ENCODE assay signal across 15 cellular contexts in genomic region chr11:11152877-11153276, GRCh38.
DNase-seq lines count a peak whose midpoint lies in the region; TF ChIP-seq lines count a peak whose summit lies in the region.
"Had no signal": no experiment of that assay in that cellular context is flagged by ENCODE, and none has a peak within 500 bp of the region (broad histone marks: within the 10 kb centered on the region; RNA-seq: fewer than 3 reads in every experiment).

No MANE protein-coding gene starts in this region.

- DNase-seq in activated CD4-positive, alpha-beta T cell treated with anti-CD3 and anti-CD28 coated beads, Interleukin-2, amount 10 ng/mL, durations not matched to agents 24 days and 14 days = peak; percentile 51
- no peak for DNase-seq in activated CD4-positive, alpha-beta T cell treated with anti-CD3 and anti-CD28 coated beads, Interleukin-2, amount 10 ng/mL, durations not matched to agents 7 days and 5 days
- DNase-seq in esophagus muscularis mucosa (ENCODE audit: extremely low spot score) = peak; percentile 88
- no peak for DNase-seq in neural progenitor cell (ENCODE audit: low spot score)
- no peak for DNase-seq in DMS 273 treated with DMSO at 0.1 percent for 48 hours (lab: John Stamatoyannopoulos, UW)
- no peak for DNase-seq in GF-D8 (lab: John Stamatoyannopoulos, UW)
- no peak for DNase-seq in substantia nigra (lab: John Stamatoyannopoulos, UW)
- DNase-seq: 8988T, AML-193, DMS153, DMS79 treated with DMSO at 0.1 percent for 48 hours, EL, GOT3, H9 had no signal

- H3F3A ChIP-seq in neural progenitor cell (ENCODE audit: low read depth) = no peaks in the 10 kb centered on the region

- H4K20me1 ChIP-seq in neural progenitor cell (ENCODE audit: low read depth) = no peaks in the 10 kb centered on the region
- H4K20me1 ChIP-seq: BLaER1 had no signal

- H3K9me3 ChIP-seq in esophagus muscularis mucosa (no peaks in the 10 kb centered on the region), neural progenitor cell (ENCODE audit: low read depth) (no peaks in the 10 kb centered on the region)
- H3K9me3 ChIP-seq: BLaER1 had no signal

- TF ChIP-seq CTCF in esophagus muscularis mucosa (IDR thresholded peaks at IDR 0.05) = no peak
- TF ChIP-seq CTCF in neural progenitor cell (IDR thresholded peaks at IDR 0.05) = no peak

- H3K36me3 ChIP-seq in esophagus muscularis mucosa (no peaks in the 10 kb centered on the region), neural progenitor cell (no peaks in the 10 kb centered on the region)
- H3K36me3 ChIP-seq: BLaER1 had no signal

- H3K36me3 Mint-ChIP-seq in activated CD4-positive, alpha-beta T cell treated with anti-CD3 and anti-CD28 coated beads, Interleukin-2, amount 10 ng/mL, durations not matched to agents 24 days and 14 days (ENCODE audit: low read depth) = peaks cover 4% of the 10 kb centered on the region
- H3K36me3 Mint-ChIP-seq in activated CD4-positive, alpha-beta T cell treated with anti-CD3 and anti-CD28 coated beads, Interleukin-2, amount 10 ng/mL, durations not matched to agents 7 days and 5 days (ENCODE audit: low read depth) = peaks cover 21% of the 10 kb centered on the region
- H3K36me3 Mint-ChIP-seq in neural progenitor cell = no peaks in the 10 kb centered on the region

- H3K9ac ChIP-seq in neural progenitor cell = no peak overlapping the region
- H3K9ac ChIP-seq: BLaER1 had no signal

- H3K4me3 Mint-ChIP-seq in activated CD4-positive, alpha-beta T cell treated with anti-CD3 and anti-CD28 coated beads, Interleukin-2, amount 10 ng/mL, durations not matched to agents 24 days and 14 days = no peak overlapping the region
- no peak overlapping the region for H3K4me3 Mint-ChIP-seq in activated CD4-positive, alpha-beta T cell treated with anti-CD3 and anti-CD28 coated beads, Interleukin-2, amount 10 ng/mL, durations not matched to agents 7 days and 5 days
- no peak overlapping the region for H3K4me3 Mint-ChIP-seq in neural progenitor cell
- H3K4me3 Mint-ChIP-seq: H9 had no signal

- no peak overlapping the region for H3K27ac Mint-ChIP-seq in activated CD4-positive, alpha-beta T cell treated with anti-CD3 and anti-CD28 coated beads, Interleukin-2, amount 10 ng/mL, durations not matched to agents 24 days and 14 days
- H3K27ac Mint-ChIP-seq in activated CD4-positive, alpha-beta T cell treated with anti-CD3 and anti-CD28 coated beads, Interleukin-2, amount 10 ng/mL, durations not matched to agents 7 days and 5 days = no peak overlapping the region
- H3K27ac Mint-ChIP-seq in neural progenitor cell = peak overlapping the region; percentile 13

- H3K79me2 ChIP-seq in neural progenitor cell (ENCODE audit: low read depth) = no peaks in the 10 kb centered on the region

- H3K27me3 Mint-ChIP-seq in activated CD4-positive, alpha-beta T cell treated with anti-CD3 and anti-CD28 coated beads, Interleukin-2, amount 10 ng/mL, durations not matched to agents 24 days and 14 days = peaks cover 2% of the 10 kb centered on the region
- H3K27me3 Mint-ChIP-seq in activated CD4-positive, alpha-beta T cell treated with anti-CD3 and anti-CD28 coated beads, Interleukin-2, amount 10 ng/mL, durations not matched to agents 7 days and 5 days = no peaks in the 10 kb centered on the region
- peaks cover 8% of the 10 kb centered on the region for H3K27me3 Mint-ChIP-seq in neural progenitor cell (ENCODE audit: insufficient read depth, low read depth)

- TF ChIP-seq POLR2A in esophagus muscularis mucosa (IDR thresholded peaks at IDR 0.05; ENCODE audit: low read depth) = no peak

- CTCF ChIA-PET in activated CD4-positive, alpha-beta T cell treated with anti-CD3 and anti-CD28 coated beads, Interleukin-2, amount 10 ng/mL, durations not matched to agents 7 days and 5 days (lab: Charles Lee) = no interaction called here

- H3K27ac ChIP-seq in esophagus muscularis mucosa (replicated peaks in 1 of 4) = no peak overlapping the region
- no peak overlapping the region for H3K27ac ChIP-seq in neural progenitor cell
- H3K27ac ChIP-seq in substantia nigra (ENCODE audit: low read depth, low read length, poor library complexity, severe bottlenecking) = no peak overlapping the region
- H3K27ac ChIP-seq: BLaER1 had no signal

- intact Hi-C loops in activated CD4-positive, alpha-beta T cell treated with anti-CD3 and anti-CD28 coated beads, Interleukin-2, amount 10 ng/mL, durations not matched to agents 24 days and 14 days (cut with micrococcal nuclease) = loop anchor here (10.0 kb wide), 1 partner anchor 218 kb away; no protein-coding TSS in a partner anchor
- intact Hi-C loops in esophagus muscularis mucosa (cut with DNase I) = no loop called here

- no peak overlapping the region for H2AFZ ChIP-seq in neural progenitor cell (replicated peaks)

- 97% methylated on average over 4 of the region's 4 CpGs for WGBS in esophagus muscularis mucosa

- POLR2A ChIA-PET in activated CD4-positive, alpha-beta T cell treated with anti-CD3 and anti-CD28 coated beads, Interleukin-2, amount 10 ng/mL, durations not matched to agents 7 days and 5 days (lab: Charles Lee) = no interaction called here

- H3K27me3 ChIP-seq in esophagus muscularis mucosa (no peaks in the 10 kb centered on the region), neural progenitor cell (no peaks in the 10 kb centered on the region)
- H3K27me3 ChIP-seq: BLaER1 had no signal

- no peak for TF ChIP-seq EP300 in esophagus muscularis mucosa (IDR thresholded peaks at IDR 0.05)

- no peak overlapping the region for H3K4me2 ChIP-seq in neural progenitor cell
- H3K4me2 ChIP-seq: BLaER1 had no signal

- H3K4me1 ChIP-seq in esophagus muscularis mucosa (peaks cover 9 to 24% (median 20%) of the 10 kb centered on the region in 4 donors), neural progenitor cell (no peaks in the 10 kb centered on the region)

- H3K4me3 ChIP-seq in esophagus muscularis mucosa (no peak overlapping the region), neural progenitor cell (no peak overlapping the region)
- H3K4me3 ChIP-seq: BLaER1 had no signal

- H3K4me1 Mint-ChIP-seq in activated CD4-positive, alpha-beta T cell treated with anti-CD3 and anti-CD28 coated beads, Interleukin-2, amount 10 ng/mL, durations not matched to agents 24 days and 14 days = peaks cover 36% of the 10 kb centered on the region
- peaks cover 62% of the 10 kb centered on the region for H3K4me1 Mint-ChIP-seq in activated CD4-positive, alpha-beta T cell treated with anti-CD3 and anti-CD28 coated beads, Interleukin-2, amount 10 ng/mL, durations not matched to agents 7 days and 5 days
- H3K4me1 Mint-ChIP-seq in neural progenitor cell = peaks cover 16% of the 10 kb centered on the region

- H3K9me3 Mint-ChIP-seq in activated CD4-positive, alpha-beta T cell treated with anti-CD3 and anti-CD28 coated beads, Interleukin-2, amount 10 ng/mL, durations not matched to agents 24 days and 14 days = no peaks in the 10 kb centered on the region
- H3K9me3 Mint-ChIP-seq in activated CD4-positive, alpha-beta T cell treated with anti-CD3 and anti-CD28 coated beads, Interleukin-2, amount 10 ng/mL, durations not matched to agents 7 days and 5 days = no peaks in the 10 kb centered on the region
- H3K9me3 Mint-ChIP-seq in neural progenitor cell = no peaks in the 10 kb centered on the region
- H3K9me3 Mint-ChIP-seq: H9 had no signal

Comparison
In these comparisons a context has a peak if more than half of its experiments do, and no peak if none do; other contexts are left out.
1. DNase-seq: peak in activated CD4-positive, alpha-beta T cell treated with anti-CD3 and anti-CD28 coated beads, Interleukin-2, amount 10 ng/mL, durations not matched to agents 24 days and 14 days (single experiment) and esophagus muscularis mucosa (single experiment); none in activated CD4-positive, alpha-beta T cell treated with anti-CD3 and anti-CD28 coated beads, Interleukin-2, amount 10 ng/mL, durations not matched to agents 7 days and 5 days (single experiment), neural progenitor cell (single experiment), DMS 273 treated with DMSO at 0.1 percent for 48 hours (single experiment), GF-D8 (single experiment) and substantia nigra (0 of 49).